In the genomic region with DNA sequence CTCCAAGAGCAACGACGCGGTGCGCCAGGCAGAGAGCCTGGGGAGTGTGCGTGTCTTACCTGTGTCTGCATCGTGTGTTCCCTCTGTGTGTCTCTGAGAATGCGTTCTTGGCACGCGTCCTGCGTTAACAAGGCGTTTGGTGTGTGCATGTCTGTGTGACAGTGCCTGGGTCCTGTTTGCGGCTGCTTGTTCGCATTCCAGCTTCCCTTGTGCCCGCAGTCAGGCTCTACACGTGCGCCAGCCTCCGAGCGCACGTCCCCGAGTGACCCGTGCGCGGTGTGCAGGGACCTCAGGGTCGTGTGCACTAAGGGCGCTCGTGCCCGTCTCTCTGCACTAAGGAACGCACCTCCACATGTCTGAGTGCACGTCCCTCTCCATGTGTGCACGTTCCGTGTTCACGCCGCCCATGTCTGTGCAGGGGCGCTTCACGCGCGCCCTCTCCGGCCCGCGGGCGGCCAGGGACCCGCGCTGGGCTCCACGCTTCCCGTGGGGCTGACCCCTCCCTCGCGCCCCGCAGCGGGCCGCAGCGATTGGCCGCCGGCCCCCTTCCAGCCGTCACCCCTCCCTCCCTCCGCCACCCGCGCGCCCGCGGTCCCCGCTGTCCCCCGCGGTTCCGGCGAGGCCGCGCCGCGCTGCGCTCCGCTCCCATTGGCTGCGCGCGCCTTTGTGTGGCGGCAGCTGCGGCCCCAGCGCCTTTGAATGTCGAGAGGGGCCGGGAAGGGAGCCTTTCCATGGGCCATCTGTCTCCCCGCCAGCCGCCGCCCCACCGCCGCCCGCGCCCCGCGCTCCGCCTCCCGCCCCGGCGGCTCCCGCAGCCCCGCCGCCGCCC, we compare ENCODE assay signal across 8 cellular contexts.
DNase-seq lines count a peak whose midpoint lies in the region; ATAC-seq, FAIRE-seq and TF ChIP-seq lines count a peak whose summit lies in the region.

No MANE protein-coding gene starts in this region.

- peak; percentile 61 for DNase-seq in activated CD8-positive, alpha-beta memory T cell treated with anti-CD3 and anti-CD28 coated beads for 24 hours
- no peak for DNase-seq in activated CD8-positive, alpha-beta memory T cell treated with anti-CD3 and anti-CD28 coated beads, Interleukin-2, amount 50 U/mL, for 4 hours
- DNase-seq in NCI-H526 treated with DMSO at 0.1 percent for 48 hours (lab: John Stamatoyannopoulos, UW), result peak; percentile 33
- no peak for DNase-seq in GM12878 (ENCODE audit: low read depth, low spot score)
- peak; percentile 85 for DNase-seq in iPS-NIHi11 (ENCODE audit: low spot score)
- no peak for DNase-seq in small intestine
- DNase-seq in cortex of kidney (lab: John Stamatoyannopoulos, UW), result no peak
- no peak for DNase-seq in posterior vena cava (ENCODE audit: low spot score)

- intact Hi-C loops in GM12878 (cut with micrococcal nuclease; ENCODE audit: unreplicated experiment), result no loop called here
- intact Hi-C loops in posterior vena cava (cut with DNase I), result loop anchor here in 1 of 2 donors (10.0 kb wide), 1 partner anchor 131 kb away; no protein-coding TSS in a partner anchor

- H3K4me3 ChIP-seq in GM12878 (no peak overlapping the region), small intestine (ENCODE audit: low read depth in 1 of 2, low read length in 2 of 2) (peak overlapping the region; percentile 16 to 43)

- no peaks in the 10 kb centered on the region for H3K79me2 ChIP-seq in GM12878 (ENCODE audit: control insufficient read depth, insufficient read depth, low read length)

- no peak overlapping the region for H3K4me2 ChIP-seq in GM12878 (ENCODE audit: control insufficient read depth, insufficient read depth)

- H3K36me3 ChIP-seq in GM12878 (ENCODE audit: control insufficient read depth in 2 of 2, insufficient read depth in 2 of 2, low read length in 1 of 2) (no peaks in the 10 kb centered on the region), small intestine (ENCODE audit: control insufficient read depth in 2 of 2, insufficient read depth in 2 of 2, low read length in 2 of 2) (no peaks in the 10 kb centered on the region)

- H3K9me3 ChIP-seq in GM12878 (replicated peaks; ENCODE audit: control insufficient read depth, insufficient read depth, low read length) (no peaks in the 10 kb centered on the region), small intestine (ENCODE audit: control insufficient read depth, low read depth) (no peaks in the 10 kb centered on the region)

- no peak overlapping the region for H3K27ac ChIP-seq in GM12878 (ENCODE audit: control insufficient read depth, insufficient read depth)
- no peak overlapping the region for H3K27ac ChIP-seq in small intestine (ENCODE audit: low read depth in 1 of 2, low read length in 1 of 2)

- 0 out of 2 replicates have a peak, but pooled peaks cover under 1% of the 10 kb centered on the region for H3K4me1 ChIP-seq in GM12878 (ENCODE audit: control insufficient read depth, insufficient read depth, low read length)
- H3K4me1 ChIP-seq in small intestine (ENCODE audit: control insufficient read depth in 2 of 2, insufficient read depth in 1 of 2, low read depth in 1 of 2, low read length in 1 of 2), result no peaks in the 10 kb centered on the region

- FAIRE-seq in GM12878 (lab: Jason Lieb, UNC) (no peak), small intestine (lab: Jason Lieb, UNC) (no peak)

- TF ChIP-seq EP300 in GM12878 (IDR thresholded peaks at IDR 0.05; ENCODE audit: borderline replicate concordance in 1 of 2, control insufficient read depth in 1 of 2, low read depth in 2 of 2, low read length in 2 of 2), result no peak

- H4K20me1 ChIP-seq in GM12878 (ENCODE audit: control insufficient read depth, insufficient read depth), result no peaks in the 10 kb centered on the region

- no peak for ATAC-seq in GM12878

- in situ Hi-C loops in GM12878 (cut with MboI), result no loop called here

- SMC1A ChIA-PET in GM12878 (lab: Charles Lee; ENCODE audit: uncharacterized antibody, unreplicated experiment), result no interaction called here

- CTCF ChIA-PET in GM12878 (lab: Yijun Ruan, JAX), result no interaction called here

- H3K27me3 ChIP-seq in GM12878 (replicated peaks in 1 of 2; ENCODE audit: control insufficient read depth in 2 of 2, insufficient read depth in 2 of 2, low read length in 1 of 2) (peaks cover 4 to 9% of the 10 kb centered on the region in 2 experiments), small intestine (ENCODE audit: control insufficient read depth in 2 of 2, insufficient read depth in 2 of 2, low read length in 2 of 2) (peaks cover 9 to 12% of the 10 kb centered on the region in 2 donors)

- BruUV-seq in GM12878 (replicated peaks; lab: Mats Ljungman, UMichigan), result no TSS peak

- POLR2A ChIA-PET in GM12878 (lab: Charles Lee), result no interaction called here

- TF ChIP-seq POLR2A in GM12878 (IDR thresholded peaks at IDR 0.05; ENCODE audit: low read depth, low read length), result no peak; the same call in 1 of the 2 replicates

- WGBS in GM12878 (ENCODE audit: insufficient coverage, insufficient replicate concordance, low lambda C conversion rate, missing lambda C conversion rate), result 37% methylated on average over 44 of the region's 96 CpGs
- WGBS in small intestine, 3 donors, result 2 to 6% (median 4%) methylated on average over 59 to 96 of the region's 96 CpGs

- RAD21 ChIA-PET in GM12878 (lab: Charles Lee; ENCODE audit: unreplicated experiment), result no interaction called here

- no peak for TF ChIP-seq RAD21 in GM12878 (IDR thresholded peaks at IDR 0.05; ENCODE audit: insufficient read depth, low read depth, low read length)

- no peak overlapping the region for H2AFZ ChIP-seq in GM12878 (ENCODE audit: control insufficient read depth, low read depth, low read length)

- no peak overlapping the region for H3K9ac ChIP-seq in GM12878 (ENCODE audit: control insufficient read depth, insufficient read depth, low read length)

- TF ChIP-seq CTCF in GM12878 (IDR thresholded peaks at IDR 0.05 in 2 of 3, conservative IDR thresholded peaks at IDR 0.05 in 1 of 3; ENCODE audit: control insufficient read depth in 2 of 3, extremely low read depth in 1 of 3, insufficient read depth in 1 of 3, low read depth in 3 of 3, low read length in 3 of 3), result no peak

TF ChIP-seq in GM12878, 131 proteins besides CTCF, POLR2A, EP300 and RAD21:
- TF ChIP-seq HDAC6 (IDR thresholded peaks at IDR 0.05; ENCODE audit: unreplicated experiment) (peak; percentile 74), GATAD2B (conservative IDR thresholded peaks at IDR 0.05; ENCODE audit: low read depth) (no peak), NFYA (IDR thresholded peaks at IDR 0.05; ENCODE audit: borderline replicate concordance, low read depth, low read length) (no peak), RUNX3 (IDR thresholded peaks at IDR 0.05; ENCODE audit: low read length) (no peak), POLR2AphosphoS5 (IDR thresholded peaks at IDR 0.05; ENCODE audit: low read length) (no peak), RBBP5 (conservative IDR thresholded peaks at IDR 0.05) (no peak), WRNIP1 (IDR thresholded peaks at IDR 0.05; ENCODE audit: borderline replicate concordance, low read depth, low read length) (no peak), BHLHE40 (IDR thresholded peaks at IDR 0.05; ENCODE audit: borderline replicate concordance in 1 of 2, low read depth in 2 of 2, low read length in 1 of 2) (peak in 1 of 2 experiments; percentile 14; a peak in 1 of 4 replicates), ETV6 (conservative IDR thresholded peaks at IDR 0.05 in 1 of 2, IDR thresholded peaks at IDR 0.05 in 1 of 2; ENCODE audit: borderline replicate concordance in 1 of 2, low read depth in 1 of 2) (no peak), EED (IDR thresholded peaks at IDR 0.05; ENCODE audit: low read depth) (no peak), SP1 (IDR thresholded peaks at IDR 0.05; ENCODE audit: low read depth, low read length) (no peak), FOXM1 (IDR thresholded peaks at IDR 0.05; ENCODE audit: low read depth, low read length) (no peak), NR2C1 (IDR thresholded peaks at IDR 0.05) (no peak)
- TF ChIP-seq, protein P1, sequence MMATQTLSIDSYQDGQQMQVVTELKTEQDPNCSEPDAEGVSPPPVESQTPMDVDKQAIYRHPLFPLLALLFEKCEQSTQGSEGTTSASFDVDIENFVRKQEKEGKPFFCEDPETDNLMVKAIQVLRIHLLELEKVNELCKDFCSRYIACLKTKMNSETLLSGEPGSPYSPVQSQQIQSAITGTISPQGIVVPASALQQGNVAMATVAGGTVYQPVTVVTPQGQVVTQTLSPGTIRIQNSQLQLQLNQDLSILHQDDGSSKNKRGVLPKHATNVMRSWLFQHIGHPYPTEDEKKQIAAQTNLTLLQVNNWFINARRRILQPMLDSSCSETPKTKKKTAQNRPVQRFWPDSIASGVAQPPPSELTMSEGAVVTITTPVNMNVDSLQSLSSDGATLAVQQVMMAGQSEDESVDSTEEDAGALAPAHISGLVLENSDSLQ (IDR thresholded peaks at IDR 0.05), result no peak

Comparison
In these comparisons a context has a peak if more than half of its experiments do, and no peak if none do; other contexts are left out.
1. DNase-seq: peak in activated CD8-positive, alpha-beta memory T cell treated with anti-CD3 and anti-CD28 coated beads for 24 hours (single experiment), NCI-H526 treated with DMSO at 0.1 percent for 48 hours (single experiment) and iPS-NIHi11 (single experiment); none in activated CD8-positive, alpha-beta memory T cell treated with anti-CD3 and anti-CD28 coated beads, Interleukin-2, amount 50 U/mL, for 4 hours (single experiment), GM12878 (single experiment), small intestine (single experiment), cortex of kidney (single experiment) and posterior vena cava (single experiment).